ENCODE assay signal across 29 cellular contexts in the genomic region with DNA sequence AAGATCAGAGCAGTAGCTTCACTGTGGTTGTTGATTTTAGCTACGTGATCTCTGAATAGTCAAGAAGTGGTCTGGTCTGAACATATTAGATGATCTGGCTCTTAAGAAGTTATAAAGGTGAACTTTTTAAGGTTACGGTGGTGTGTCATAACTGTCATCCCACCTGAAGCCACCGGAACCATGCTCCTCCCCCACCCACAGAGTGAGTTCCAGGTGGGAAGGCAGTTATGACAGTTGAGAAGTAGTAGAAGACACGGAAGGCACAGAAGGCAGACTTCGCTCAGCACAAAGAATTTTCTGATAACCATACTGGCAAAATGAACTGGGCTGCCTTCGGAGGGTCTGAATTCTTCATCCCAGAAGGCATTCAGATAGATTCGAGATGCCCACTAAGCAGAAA.
"Had no signal": no experiment of that assay in that cellular context is flagged by ENCODE, and none has a peak within 500 bp of the region (broad histone marks: within the 10 kb centered on the region; RNA-seq: fewer than 3 reads in every experiment).

No MANE protein-coding gene starts in this region.

- ATAC-seq: effector memory CD8-positive, alpha-beta T cell; esophagus mucosa; gastrocnemius medialis; heart left ventricle; left colon; left lung; left ventricle myocardium superior; lower lobe of right lung had no signal

- H3K27me3 ChIP-seq: colonic mucosa, esophagus squamous epithelium, gastrocnemius medialis, heart left ventricle, hepatocyte, left lung had no signal

- H3K4me1 Mint-ChIP-seq: immature natural killer cell, memory B cell had no signal

- H3K4me3 ChIP-seq: colonic mucosa, esophagus squamous epithelium, gastrocnemius medialis, heart left ventricle, hepatocyte, left lung, lower lobe of right lung had no signal

- H3K27ac Mint-ChIP-seq: dendritic cell treated with granulocyte-macrophage colony-stimulating factor and Interleukin-4, amounts not matched to agents 40 ng/mL and 50 ng/mL, for 4 days; effector memory CD8-positive, alpha-beta T cell; endodermal cell; immature natural killer cell; memory B cell had no signal

- H3K36me3 Mint-ChIP-seq: immature natural killer cell, memory B cell had no signal

- H3K4me3 Mint-ChIP-seq: dendritic cell treated with granulocyte-macrophage colony-stimulating factor and Interleukin-4, amounts not matched to agents 40 ng/mL and 50 ng/mL, for 4 days; effector memory CD8-positive, alpha-beta T cell; endodermal cell; immature natural killer cell; memory B cell had no signal

- DNase-seq: colonic mucosa; cortex of kidney; effector CD8-positive, alpha-beta T cell; effector memory CD8-positive, alpha-beta T cell; erythroblast; esophagus squamous epithelium; foreskin fibroblast; foreskin melanocyte; gastrocnemius medialis; glutamatergic neuron; heart left ventricle; hypothalamus; immature natural killer cell; islet precursor cell; kidney; kidney glomerular epithelial cell; left colon; left lung; left ventricle myocardium superior; lower lobe of right lung; mammary epithelial cell; mesendoderm; midbrain had no signal

- H3K36me3 ChIP-seq: colonic mucosa, esophagus squamous epithelium, gastrocnemius medialis, heart left ventricle, left lung, lower lobe of right lung had no signal

- H3K27ac ChIP-seq: colonic mucosa, epithelial cell of prostate, esophagus squamous epithelium, gastrocnemius medialis, heart left ventricle, hepatocyte, left lung, lower lobe of right lung had no signal

- H3K9me3 Mint-ChIP-seq: dendritic cell treated with granulocyte-macrophage colony-stimulating factor and Interleukin-4, amounts not matched to agents 40 ng/mL and 50 ng/mL, for 4 days; effector memory CD8-positive, alpha-beta T cell; endodermal cell; immature natural killer cell; memory B cell had no signal

- H3K4me1 ChIP-seq: colonic mucosa, esophagus squamous epithelium, gastrocnemius medialis, heart left ventricle, left lung, lower lobe of right lung had no signal

- H3K9me3 ChIP-seq: colonic mucosa, esophagus squamous epithelium, gastrocnemius medialis, heart left ventricle, left lung, lower lobe of right lung had no signal
